8 cellular contexts compared by ENCODE assay signal in the genomic region with DNA sequence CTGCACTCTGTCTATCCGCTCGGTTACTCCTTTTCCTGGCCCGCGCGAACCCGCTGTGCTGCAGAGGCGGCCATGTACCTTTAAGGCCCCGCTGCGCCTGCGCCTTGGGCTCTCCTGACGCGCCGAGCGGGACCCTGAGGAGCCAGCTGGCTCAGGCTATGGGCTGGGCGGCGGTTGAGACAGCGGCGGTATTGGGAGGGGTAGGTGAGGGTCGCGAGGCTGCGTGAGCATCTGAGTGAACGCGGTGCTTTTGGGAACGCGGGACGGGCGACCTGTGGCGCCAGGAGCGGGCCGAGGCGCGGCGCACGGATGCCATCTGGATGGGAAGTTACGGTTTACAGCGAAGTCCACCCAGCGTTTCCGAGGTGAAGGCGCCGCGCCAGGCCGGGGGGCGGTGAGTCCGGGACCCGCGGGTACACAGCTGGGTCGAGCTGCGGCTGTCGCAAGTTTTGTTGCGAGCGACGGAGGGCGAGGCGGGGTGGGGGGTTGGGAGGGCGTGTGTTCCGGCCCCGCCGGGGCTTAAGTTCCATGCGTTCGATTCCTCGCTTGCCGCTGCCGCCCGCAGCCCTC. TPM values are rescaled to one million over a fixed set of nuclear protein-coding genes. Genes with fewer than 3 reads are reported as not detected.
DNase-seq lines count a peak whose midpoint lies in the region; ATAC-seq, FAIRE-seq and TF ChIP-seq lines count a peak whose summit lies in the region.
"Not testable (repeated sequence)": the region's sequence is repeated elsewhere in the genome, so short reads cannot be mapped to it uniquely, and the experiment has no call there.

A gene with protein sequence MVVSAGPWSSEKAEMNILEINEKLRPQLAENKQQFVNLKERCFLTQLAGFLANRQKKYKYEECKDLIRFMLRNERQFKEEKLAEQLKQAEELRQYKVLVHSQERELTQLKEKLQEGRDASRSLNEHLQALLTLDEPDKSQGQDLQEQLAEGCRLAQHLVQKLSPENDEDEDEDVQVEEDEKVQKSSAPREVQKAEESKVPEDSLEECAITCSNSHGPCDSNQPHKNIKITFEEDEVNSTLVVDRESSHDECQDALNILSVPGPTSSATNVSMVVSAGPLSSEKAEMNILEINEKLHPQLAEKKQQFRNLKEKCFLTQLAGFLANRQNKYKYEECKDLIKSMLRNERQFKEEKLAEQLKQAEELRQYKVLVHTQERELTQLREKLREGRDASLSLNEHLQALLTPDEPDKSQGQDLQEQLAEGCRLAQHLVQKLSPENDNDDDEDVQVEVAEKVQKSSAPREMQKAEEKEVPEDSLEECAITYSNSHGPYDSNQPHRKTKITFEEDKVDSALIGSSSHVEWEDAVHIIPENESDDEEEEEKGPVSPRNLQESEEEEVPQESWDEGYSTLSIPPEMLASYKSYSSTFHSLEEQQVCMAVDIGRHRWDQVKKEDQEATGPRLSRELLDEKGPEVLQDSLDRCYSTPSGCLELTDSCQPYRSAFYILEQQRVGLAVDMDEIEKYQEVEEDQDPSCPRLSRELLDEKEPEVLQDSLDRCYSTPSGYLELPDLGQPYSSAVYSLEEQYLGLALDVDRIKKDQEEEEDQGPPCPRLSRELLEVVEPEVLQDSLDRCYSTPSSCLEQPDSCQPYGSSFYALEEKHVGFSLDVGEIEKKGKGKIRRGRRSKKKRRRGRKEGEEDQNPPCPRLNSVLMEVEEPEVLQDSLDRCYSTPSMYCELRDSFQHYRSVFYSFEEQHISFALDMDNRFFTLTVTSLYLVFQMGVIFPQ (plus strand): TSS at position 125 of the 570 bp plus-strand sequence. CDS start 21,488 bp downstream, outside the sequence.

- H3K4me3 ChIP-seq in WI38 (ENCODE audit: low read depth, low read length) (peak within 1 kb of the TSS; percentile 61), GM12878 (peak within 1 kb of the TSS; percentile 83), hepatocyte (peak within 1 kb of the TSS; percentile 52), rectal smooth muscle tissue (ENCODE audit: low read length) (peak within 1 kb of the TSS; percentile 55), tibial artery (peak within 1 kb of the TSS; percentile 63 to 66)

- not testable (repeated sequence) for H3K4me1 ChIP-seq in GM12878 (ENCODE audit: control insufficient read depth, insufficient read depth, low read length); hepatocyte (ENCODE audit: insufficient read depth); rectal smooth muscle tissue (ENCODE audit: control insufficient read depth, insufficient read depth, low read length); tibial artery

- RAD21 ChIA-PET in GM12878 (lab: Charles Lee; ENCODE audit: unreplicated experiment): not testable (repeated sequence)

- under 1% methylated on average over 32 of the region's 64 CpGs for WGBS in GM12878 (ENCODE audit: insufficient coverage, insufficient replicate concordance, low lambda C conversion rate, missing lambda C conversion rate)
- WGBS in hepatocyte (ENCODE audit: low lambda C conversion rate, missing lambda C conversion rate): 0% methylated on average over 4 of the region's 64 CpGs

- not testable (repeated sequence) for H3K9me2 ChIP-seq in hepatocyte (replicated peaks; ENCODE audit: insufficient read depth)

- H3K9me3 ChIP-seq in GM12878 (replicated peaks; ENCODE audit: control insufficient read depth, insufficient read depth, low read length); hepatocyte (ENCODE audit: low read depth); tibial artery: not testable (repeated sequence)

- not testable (repeated sequence) for TF ChIP-seq RAD21 in GM12878 (IDR thresholded peaks at IDR 0.05; ENCODE audit: insufficient read depth, low read depth, low read length)

- TF ChIP-seq CTCF in WI38 (IDR thresholded peaks at IDR 0.05; ENCODE audit: low read depth, low read length); GM12878 (IDR thresholded peaks at IDR 0.05 in 2 of 3, conservative IDR thresholded peaks at IDR 0.05 in 1 of 3; ENCODE audit: control insufficient read depth in 2 of 3, extremely low read depth in 1 of 3, insufficient read depth in 1 of 3, low read depth in 3 of 3, low read length in 3 of 3); hepatocyte (IDR thresholded peaks at IDR 0.05; ENCODE audit: poor library complexity); tibial artery (IDR thresholded peaks at IDR 0.05): not testable (repeated sequence)

- H3K4me2 ChIP-seq in GM12878 (ENCODE audit: control insufficient read depth, insufficient read depth): peak within 1 kb of the TSS; percentile 48; the same call in 1 of the 2 replicates
- peak within 1 kb of the TSS; percentile 91 for H3K4me2 ChIP-seq in hepatocyte

- not testable (repeated sequence) for FAIRE-seq in GM12878 (lab: Jason Lieb, UNC)

- H3K79me2 ChIP-seq in GM12878 (ENCODE audit: control insufficient read depth, insufficient read depth, low read length); hepatocyte: not testable (repeated sequence)

- H3K27me3 ChIP-seq in GM12878 (replicated peaks in 1 of 2; ENCODE audit: control insufficient read depth in 2 of 2, insufficient read depth in 2 of 2, low read length in 1 of 2); hepatocyte; rectal smooth muscle tissue (ENCODE audit: control insufficient read depth, insufficient read depth, low read length); tibial artery: not testable (repeated sequence)

- intact Hi-C loops in GM12878 (cut with micrococcal nuclease; ENCODE audit: unreplicated experiment); tibial artery (cut with DNase I; ENCODE audit: low total_unique reads): not testable (repeated sequence)

- CTCF ChIA-PET in GM12878 (lab: Yijun Ruan, JAX): not testable (repeated sequence)

- POLR2A ChIA-PET in GM12878 (lab: Charles Lee): not testable (repeated sequence)

- peak within 1 kb of the TSS; percentile 62 for H3K9ac ChIP-seq in GM12878 (ENCODE audit: control insufficient read depth, insufficient read depth, low read length)
- H3K9ac ChIP-seq in rectal smooth muscle tissue (ENCODE audit: low read length): not testable (repeated sequence)

- DNase-seq in NCI-H1930 (lab: John Stamatoyannopoulos, UW) (peak; percentile 22 to 36), hepatocyte (ENCODE audit: low spot score) (peak; percentile 48), tibial artery (peak; percentile 85 to 86)
- not testable (repeated sequence) for DNase-seq in GM12878 (ENCODE audit: low read depth, low spot score)

- TF ChIP-seq EP300 in GM12878 (IDR thresholded peaks at IDR 0.05; ENCODE audit: borderline replicate concordance in 1 of 2, control insufficient read depth in 1 of 2, low read depth in 2 of 2, low read length in 2 of 2): not testable (repeated sequence)

- peak within 1 kb of the TSS; percentile 48 for H3K27ac ChIP-seq in GM12878 (ENCODE audit: control insufficient read depth, insufficient read depth)
- peak within 1 kb of the TSS; percentile 41 for H3K27ac ChIP-seq in hepatocyte
- peak within 1 kb of the TSS; percentile 14 for H3K27ac ChIP-seq in rectal smooth muscle tissue (ENCODE audit: low read depth, low read length)
- peak within 1 kb of the TSS; percentile 64 to 74 for H3K27ac ChIP-seq in tibial artery

- BruUV-seq in GM12878 (replicated peaks; lab: Mats Ljungman, UMichigan): not testable (repeated sequence)

- H3K36me3 ChIP-seq in GM12878 (ENCODE audit: control insufficient read depth in 2 of 2, insufficient read depth in 2 of 2, low read length in 1 of 2); hepatocyte (replicated peaks; ENCODE audit: insufficient read depth, low read depth); rectal smooth muscle tissue (ENCODE audit: control insufficient read depth, insufficient read depth, low read length); tibial artery: not testable (repeated sequence)

- ATAC-seq in GM18508 (IDR thresholded peaks at IDR 0.05; ENCODE audit: insufficient read depth, unreplicated experiment) (peak; percentile 84), HG02970 (IDR thresholded peaks at IDR 0.05; ENCODE audit: low FRiP score, unreplicated experiment) (peak; percentile 96), GM12878 (peak; percentile 99)

- SMC1A ChIA-PET in GM12878 (lab: Charles Lee; ENCODE audit: uncharacterized antibody, unreplicated experiment): not testable (repeated sequence)

- TF ChIP-seq POLR2A in GM12878 (IDR thresholded peaks at IDR 0.05; ENCODE audit: low read depth, low read length): 0 out of 2 replicates have a peak, but pooled peaks have one; percentile 30

- in situ Hi-C loops in GM12878 (cut with MboI): not testable (repeated sequence)

- H4K20me1 ChIP-seq in GM12878 (ENCODE audit: control insufficient read depth, insufficient read depth); hepatocyte (ENCODE audit: insufficient read depth, poor library complexity, severe bottlenecking): not testable (repeated sequence)

- H2AFZ ChIP-seq in GM12878 (ENCODE audit: control insufficient read depth, low read depth, low read length) (peak within 1 kb of the TSS; percentile 63), hepatocyte (peak within 1 kb of the TSS; percentile 46)

RNA-seq across cellular contexts. Expression of the gene that starts here (rescaled TPM):
- total RNA-seq in GM12878 (2013; cell fraction: nucleolus; rRNA removed): 30.3 and 32.9 TPM in 2 replicates
- total RNA-seq in GM12878 (2014; rRNA removed): 5.7 and 5.8 TPM in 2 replicates
- 6.4 and 6.6 TPM in 2 replicates for total RNA-seq in GM12878 (2014; rRNA removed; fragmentation: Illumina TruSeq; extraction: Trizol)
- 5.0 and 5.5 TPM in 2 replicates for total RNA-seq in GM12878 (2021)
- 6.9 TPM for polyA plus RNA-seq in GM12878 (2011; ENCODE audit: low read depth)
- 16.4 and 17.7 TPM in 2 replicates for polyA plus RNA-seq in GM12878 (2011; rRNA removed)
- 7.3 and 7.8 TPM in 2 replicates for polyA plus RNA-seq in GM12878 (2011; cell fraction: cytosol; rRNA removed)
- 44.9 and 54.4 TPM in 2 replicates for polyA plus RNA-seq in GM12878 (2011; cell fraction: nucleus; rRNA removed)
- polyA plus RNA-seq in GM12878 (2012): 6.3 and 8.6 TPM in 2 replicates
- 9.2 and 12.8 TPM in 2 replicates for polyA plus RNA-seq in GM12878 (2014; fragmentation: Illumina TruSeq; extraction: Trizol)
- polyA plus RNA-seq in GM12878 (2014; fragmentation: Nextera tagmentation; extraction: Ambion mirVana): 1 to 10 TPM; 1.9 to 2.8 TPM
- 7.4 and 9.8 TPM in 2 replicates for polyA plus RNA-seq in GM12878 (2014; rRNA removed)
- 1 to 10 TPM; 1.7 to 1.8 TPM for polyA plus RNA-seq in GM12878 (2016; fragmentation: Nextera tagmentation; extraction: Ambion mirVana)
- polyA minus RNA-seq in GM12878 (2011; rRNA and poly(A)+ RNA removed): 7.4 and 8.3 TPM in 2 replicates
- 2.3 and 2.7 TPM in 2 replicates for polyA minus RNA-seq in GM12878 (2011; cell fraction: cytosol; rRNA and poly(A)+ RNA removed)
- 7.7 and 8.0 TPM in 2 replicates for polyA minus RNA-seq in GM12878 (2011; cell fraction: nucleus; rRNA and poly(A)+ RNA removed)
- 14.4 and 19.1 TPM in 2 replicates for total RNA-seq in hepatocyte
- 7.3 and 11.4 TPM in 2 replicates for polyA plus RNA-seq in hepatocyte

Comparison
In these comparisons a context has a peak if more than half of its experiments do, and no peak if none do; other contexts are left out.
1. H3K27ac ChIP-seq: peak in every context shown above with its lines; median percentile 69 in tibial artery; 48 in GM12878; 41 in hepatocyte; 14 in rectal smooth muscle tissue.